Comparison of ENCODE assay signal across 21 cellular contexts in genomic region chr6:100346203-100346602, GRCh38.
DNase-seq lines count a peak whose midpoint lies in the region; ATAC-seq and TF ChIP-seq lines count a peak whose summit lies in the region.
"Had no signal": no experiment of that assay in that cellular context is flagged by ENCODE, and none has a peak within 500 bp of the region (broad histone marks: within the 10 kb centered on the region; RNA-seq: fewer than 3 reads in every experiment).

No MANE protein-coding gene starts in this region.

- H3K36me3 Mint-ChIP-seq in activated T-cell treated with anti-CD3 and anti-CD28 coated beads, Interleukin-2, amount 50 U/mL, for 72 hours (ENCODE audit: insufficient read depth in 2 of 2), result no peaks in the 10 kb centered on the region
- H3K36me3 Mint-ChIP-seq: activated naive CD8-positive, alpha-beta T cell treated with anti-CD3 and anti-CD28 coated beads, Interleukin-2, amount 10 ng/mL, durations not matched to agents 7 days and 5 days had no signal

- intact Hi-C loops in tibial artery (cut with DNase I; ENCODE audit: low total_unique reads), result loop anchor here (1.0 kb wide), 1 partner anchor 26 kb away; no protein-coding TSS in a partner anchor

- H3K27me3 ChIP-seq in RWPE2 (ENCODE audit: insufficient read depth, poor library complexity, severe bottlenecking), result no peaks in the 10 kb centered on the region
- H3K27me3 ChIP-seq in tibial artery, result no peaks in the 10 kb centered on the region
- H3K27me3 ChIP-seq: upper lobe of right lung had no signal

- H3K4me3 ChIP-seq in RWPE2 (ENCODE audit: severe bottlenecking) (no peak overlapping the region), tibial artery (no peak overlapping the region)
- H3K4me3 ChIP-seq: prostate gland, upper lobe of right lung had no signal

- H3K36me3 ChIP-seq in RWPE2 (ENCODE audit: low read depth), result no peaks in the 10 kb centered on the region
- H3K36me3 ChIP-seq in tibial artery, result no peaks in the 10 kb centered on the region
- H3K36me3 ChIP-seq: prostate gland, upper lobe of right lung had no signal

- no peak for DNase-seq in activated T-cell treated with anti-CD3 and anti-CD28 coated beads, Interleukin-2, amount 50 U/mL, for 72 hours
- DNase-seq in activated T-cell treated with anti-CD3 and anti-CD28 coated beads for 4 hours, result no peak
- DNase-seq in RWPE2 (ENCODE audit: low spot score), result no peak
- DNase-seq in epithelial cell of prostate (ENCODE audit: low read depth, low spot score), result no peak
- DNase-seq in tibial artery, result no peak
- no peak for DNase-seq in NCI-H1694 treated with DMSO at 0.1 percent for 48 hours (lab: John Stamatoyannopoulos, UW)
- DNase-seq in activated gamma-delta T cell (lab: John Stamatoyannopoulos, UW), result no peak
- DNase-seq: activated CD4-positive, alpha-beta T cell treated with anti-CD3 and anti-CD28 coated beads, Interleukin-2, amount 50 U/mL, for 4 hours; activated naive CD8-positive, alpha-beta T cell treated with anti-CD3 and anti-CD28 coated beads, Interleukin-2, amount 10 ng/mL, durations not matched to agents 7 days and 5 days; activated T-cell treated with anti-CD3 and anti-CD28 coated beads, Interleukin-2, amount 50 U/mL, for 4 hours; CD4-positive, alpha-beta T cell; cerebellar nuclear complex; NCI-H1436 treated with DMSO at 0.1 percent for 48 hours; stimulated activated CD4-positive, alpha-beta T cell treated with anti-CD3 and anti-CD28 coated beads, Interleukin-12 subunit alpha, Interleukin-12 subunit beta, amount 100 ng/mL, for 4 hours; stimulated activated naive CD4-positive, alpha-beta T cell; upper lobe of right lung had no signal

- H3K4me1 Mint-ChIP-seq in activated T-cell treated with anti-CD3 and anti-CD28 coated beads, Interleukin-2, amount 50 U/mL, for 72 hours (ENCODE audit: low read depth), result no peaks in the 10 kb centered on the region
- H3K4me1 Mint-ChIP-seq: activated naive CD8-positive, alpha-beta T cell treated with anti-CD3 and anti-CD28 coated beads, Interleukin-2, amount 10 ng/mL, durations not matched to agents 7 days and 5 days had no signal

- H3K4me1 ChIP-seq in RWPE2 (ENCODE audit: insufficient read depth, poor library complexity, severe bottlenecking), result peaks cover 31% of the 10 kb centered on the region
- H3K4me1 ChIP-seq in tibial artery, result peaks cover 0 to 49% (median 5%) of the 10 kb centered on the region in 4 donors
- H3K4me1 ChIP-seq: prostate gland, upper lobe of right lung had no signal

- H3K9me3 ChIP-seq in RWPE2 (ENCODE audit: severe bottlenecking), result no peaks in the 10 kb centered on the region
- H3K9me3 ChIP-seq in tibial artery, result no peaks in the 10 kb centered on the region
- H3K9me3 ChIP-seq: prostate gland, upper lobe of right lung had no signal

- H3K9me3 Mint-ChIP-seq in activated T-cell treated with anti-CD3 and anti-CD28 coated beads, Interleukin-2, amount 50 U/mL, for 72 hours, result no peaks in the 10 kb centered on the region
- H3K9me3 Mint-ChIP-seq: activated naive CD8-positive, alpha-beta T cell treated with anti-CD3 and anti-CD28 coated beads, Interleukin-2, amount 10 ng/mL, durations not matched to agents 7 days and 5 days; activated T-cell treated with anti-CD3 and anti-CD28 coated beads, Interleukin-2, amount 50 U/mL, for 4 hours; CD4-positive, alpha-beta T cell had no signal

- TF ChIP-seq CTCF in RWPE2 (IDR thresholded peaks at IDR 0.05; ENCODE audit: poor library complexity, severe bottlenecking), result no peak
- TF ChIP-seq CTCF in tibial artery (IDR thresholded peaks at IDR 0.05), result no peak

- no peak overlapping the region for H3K4me3 Mint-ChIP-seq in activated T-cell treated with anti-CD3 and anti-CD28 coated beads, Interleukin-2, amount 50 U/mL, for 72 hours
- H3K4me3 Mint-ChIP-seq: activated naive CD8-positive, alpha-beta T cell treated with anti-CD3 and anti-CD28 coated beads, Interleukin-2, amount 10 ng/mL, durations not matched to agents 7 days and 5 days; activated T-cell treated with anti-CD3 and anti-CD28 coated beads, Interleukin-2, amount 50 U/mL, for 4 hours; CD4-positive, alpha-beta T cell had no signal

- H3K27me3 Mint-ChIP-seq in activated T-cell treated with anti-CD3 and anti-CD28 coated beads, Interleukin-2, amount 50 U/mL, for 72 hours (ENCODE audit: low read depth), result no peaks in the 10 kb centered on the region
- H3K27me3 Mint-ChIP-seq: activated naive CD8-positive, alpha-beta T cell treated with anti-CD3 and anti-CD28 coated beads, Interleukin-2, amount 10 ng/mL, durations not matched to agents 7 days and 5 days; CD4-positive, alpha-beta T cell had no signal

- H3K27ac ChIP-seq in RWPE2 (ENCODE audit: poor library complexity, severe bottlenecking) (peak overlapping the region; percentile 60), epithelial cell of prostate (peak overlapping the region; percentile 43), tibial artery (peak overlapping the region; percentile 31 to 40)
- H3K27ac ChIP-seq: 22Rv1, KMS-11, prostate gland, upper lobe of right lung had no signal

- peak overlapping the region; percentile 31 for H3K27ac Mint-ChIP-seq in activated T-cell treated with anti-CD3 and anti-CD28 coated beads, Interleukin-2, amount 50 U/mL, for 72 hours
- H3K27ac Mint-ChIP-seq: activated naive CD8-positive, alpha-beta T cell treated with anti-CD3 and anti-CD28 coated beads, Interleukin-2, amount 10 ng/mL, durations not matched to agents 7 days and 5 days; CD4-positive, alpha-beta T cell had no signal

- no peak for ATAC-seq in activated T-cell treated with anti-CD3 and anti-CD28 coated beads, Interleukin-2, amount 50 U/mL, for 72 hours (replicated peaks in 1 of 2)
- peak; percentile 27; the same call in 1 of the 3 replicates for ATAC-seq in RWPE2 (ENCODE audit: low read depth)
- ATAC-seq in GM18873 (IDR thresholded peaks at IDR 0.05; ENCODE audit: low FRiP score, unreplicated experiment), result no peak
- ATAC-seq: activated T-cell treated with anti-CD3 and anti-CD28 coated beads, Interleukin-2, amount 50 U/mL, for 4 hours; left lobe of liver; upper lobe of right lung had no signal
